Comparison of ENCODE assay signal across 18 cellular contexts in genomic region chr4:36111180-36111579, GRCh38.
A peak's percentile ranks its signal among the peaks of the same experiment; 100 is the strongest.
DNase-seq lines count a peak whose midpoint lies in the region; ATAC-seq and TF ChIP-seq lines count a peak whose summit lies in the region.
"Had no signal": no experiment of that assay in that cellular context is flagged by ENCODE, and none has a peak within 500 bp of the region (broad histone marks: within the 10 kb centered on the region; RNA-seq: fewer than 3 reads in every experiment).

No MANE protein-coding gene starts in this region.

- H3K4ac ChIP-seq in neuronal stem cell (ENCODE audit: low read length), result no peak overlapping the region

- H3K79me1 ChIP-seq in neuronal stem cell (ENCODE audit: low read depth, low read length), result no peaks in the 10 kb centered on the region

- no peak for TF ChIP-seq CTCF in NB4 (IDR thresholded peaks at IDR 0.05; ENCODE audit: low read depth, low read length)
- TF ChIP-seq CTCF in fibroblast of villous mesenchyme (IDR thresholded peaks at IDR 0.05; ENCODE audit: insufficient read depth, low read depth, low read length), result no peak
- TF ChIP-seq CTCF in lower lobe of right lung (IDR thresholded peaks at IDR 0.05), result no peak

- intact Hi-C loops in lower lobe of right lung (cut with DNase I), result no loop called here

- no peak for TF ChIP-seq POLR2A in NB4 (IDR thresholded peaks at IDR 0.05; ENCODE audit: extremely low read depth, insufficient read length)

- no peak overlapping the region for H3K9ac ChIP-seq in SK-N-MC (ENCODE audit: insufficient read length)
- no peak overlapping the region for H3K9ac ChIP-seq in neuronal stem cell (ENCODE audit: low read depth, low read length, poor library complexity)
- H3K9ac ChIP-seq: KMS-11 had no signal

- H2AK5ac ChIP-seq in neuronal stem cell (ENCODE audit: low read depth, low read length), result no peak overlapping the region

- ATAC-seq in lower lobe of right lung, result no peak
- ATAC-seq: pancreas; sciatic nerve; stimulated activated naive CD8-positive, alpha-beta T cell treated with anti-CD3 and anti-CD28 coated beads, Interleukin-15, Interleukin-2, amounts not matched to agents 100 U/mL and 50 U/mL, for 24 hours had no signal

- H3K4me3 ChIP-seq in NB4 (ENCODE audit: low read depth, low read length), result no peak overlapping the region
- H3K4me3 ChIP-seq in SK-N-MC, result no peak overlapping the region
- H3K4me3 ChIP-seq in fibroblast of villous mesenchyme (ENCODE audit: low read depth, low read length), result no peak overlapping the region
- no peak overlapping the region for H3K4me3 ChIP-seq in lower lobe of right lung
- no peak overlapping the region for H3K4me3 ChIP-seq in neuronal stem cell (ENCODE audit: low read length in 2 of 2)
- H3K4me3 ChIP-seq: pancreas, tibial nerve had no signal

- no peak overlapping the region for H3K14ac ChIP-seq in neuronal stem cell (ENCODE audit: low read length)

- H3K27me3 ChIP-seq in lower lobe of right lung (ENCODE audit: low read depth), result no peaks in the 10 kb centered on the region
- no peaks in the 10 kb centered on the region for H3K27me3 ChIP-seq in neuronal stem cell (ENCODE audit: control insufficient read depth in 3 of 3, insufficient read depth in 3 of 3, low read depth in 1 of 3, low read length in 3 of 3)
- H3K27me3 ChIP-seq: BE2C, pancreas, tibial nerve had no signal

- no peaks in the 10 kb centered on the region for H3K9me3 ChIP-seq in SK-N-MC (ENCODE audit: low read depth, low read length)
- H3K9me3 ChIP-seq in lower lobe of right lung, result no peaks in the 10 kb centered on the region
- no peaks in the 10 kb centered on the region for H3K9me3 ChIP-seq in neuronal stem cell (replicated peaks in 1 of 2; ENCODE audit: control insufficient read depth in 2 of 2, insufficient read depth in 1 of 2, low read depth in 1 of 2, low read length in 2 of 2)
- H3K9me3 ChIP-seq: BE2C, pancreas, tibial nerve had no signal

- H3K4me1 ChIP-seq in lower lobe of right lung (no peaks in the 10 kb centered on the region), neuronal stem cell (ENCODE audit: control insufficient read depth in 2 of 2, insufficient read depth in 1 of 2, low read depth in 1 of 2, low read length in 2 of 2) (no peaks in the 10 kb centered on the region)
- H3K4me1 ChIP-seq: BE2C, tibial nerve had no signal

- H4K91ac ChIP-seq in neuronal stem cell (ENCODE audit: low read depth, low read length, poor library complexity), result no peak overlapping the region

- no peak overlapping the region for H2AFZ ChIP-seq in neuronal stem cell (ENCODE audit: low read length)

- H2BK15ac ChIP-seq in neuronal stem cell (ENCODE audit: low read length), result no peak overlapping the region

- no peak overlapping the region for H3K4me2 ChIP-seq in neuronal stem cell (ENCODE audit: insufficient read depth, low read length, poor library complexity, severe bottlenecking)
- H3K4me2 ChIP-seq: KMS-11 had no signal

- no peak overlapping the region for H4K8ac ChIP-seq in neuronal stem cell (ENCODE audit: low read depth, low read length)

- H3K18ac ChIP-seq in neuronal stem cell (ENCODE audit: low read length), result no peak overlapping the region

- H2BK120ac ChIP-seq in neuronal stem cell (ENCODE audit: low read depth, low read length), result no peak overlapping the region

- H3K23ac ChIP-seq in neuronal stem cell (ENCODE audit: low read depth, low read length, poor library complexity), result no peak overlapping the region

- peak; percentile 77 for DNase-seq in NCI-H2107 treated with DMSO at 0.1 percent for 48 hours (lab: John Stamatoyannopoulos, UW; ENCODE audit: unreplicated experiment)
- DNase-seq in NCI-H2107 (lab: John Stamatoyannopoulos, UW), result no peak
- peak; percentile 55 for DNase-seq in NB4 (ENCODE audit: low read depth)
- no peak for DNase-seq in SK-N-MC (ENCODE audit: low read depth, low spot score)
- DNase-seq in fibroblast of villous mesenchyme (ENCODE audit: low read depth), result peak; percentile 38
- no peak for DNase-seq in NCI-H1930 (lab: John Stamatoyannopoulos, UW)
- no peak for DNase-seq in lower lobe of right lung
- no peak for DNase-seq in neuronal stem cell (ENCODE audit: low spot score)
- DNase-seq: activated CD4-positive, alpha-beta T cell treated with anti-CD3 and anti-CD28 coated beads, Interleukin-2, amount 50 U/mL, for 4 hours; activated T-cell treated with anti-CD3 and anti-CD28 coated beads, Interleukin-2, amount 50 U/mL, for 1 hour; BE2C; DMS153; NCI-H146; pancreas; stimulated activated naive CD8-positive, alpha-beta T cell treated with anti-CD3 and anti-CD28 coated beads, Interleukin-15, Interleukin-2, amounts not matched to agents 100 U/mL and 50 U/mL, for 24 hours had no signal

- no peak overlapping the region for H2BK5ac ChIP-seq in neuronal stem cell (ENCODE audit: low read length)

- H3K36me3 ChIP-seq in SK-N-MC (ENCODE audit: insufficient read depth, low read length) (no peaks in the 10 kb centered on the region), lower lobe of right lung (peaks cover 33% of the 10 kb centered on the region), neuronal stem cell (replicated peaks in 1 of 2; ENCODE audit: control insufficient read depth in 2 of 2, insufficient read depth in 2 of 2, low read length in 2 of 2) (no peaks in the 10 kb centered on the region)
- H3K36me3 ChIP-seq: BE2C, pancreas had no signal

- H2BK12ac ChIP-seq in neuronal stem cell (ENCODE audit: low read length), result no peak overlapping the region

- H3K27ac ChIP-seq in SK-N-MC, result peak overlapping the region; percentile 73
- no peak overlapping the region for H3K27ac ChIP-seq in lower lobe of right lung
- no peak overlapping the region for H3K27ac ChIP-seq in neuronal stem cell (replicated peaks; ENCODE audit: low read length)
- H3K27ac ChIP-seq: KMS-11, pancreas, tibial nerve had no signal

Comparison
In these comparisons a context has a peak if more than half of its experiments do, and no peak if none do; other contexts are left out.
1. DNase-seq: peak in NCI-H2107 treated with DMSO at 0.1 percent for 48 hours (single experiment), NB4 (single experiment) and fibroblast of villous mesenchyme (single experiment); none in NCI-H2107 (single experiment), SK-N-MC (single experiment), NCI-H1930 (0 of 2), lower lobe of right lung (single experiment) and neuronal stem cell (single experiment).